In genomic region chr6:2841264-2842138, GRCh38 we compare ENCODE assay signal across 1 cellular context.
TF ChIP-seq lines count a peak whose summit lies in the region.

Gene SERPINB1, minus strand, starts transcription at chr6:2841863. Its CDS starts 1,277 bp downstream, at chr6:2840586.

TF ChIP-seq in K562, 482 proteins besides CTCF, POLR2A, EP300 and RAD21 (continued from another document and continues in another):
- TF ChIP-seq RERE (CRISPR knock-in tag; IDR thresholded peaks at IDR 0.05; ENCODE audit: borderline replicate concordance) (no peak), MTA1 (IDR thresholded peaks at IDR 0.05; ENCODE audit: borderline replicate concordance) (no peak; the same call in 1 of the 2 replicates), ZNF75A (CRISPR knock-in tag; IDR thresholded peaks at IDR 0.05) (no peak), XRCC3 (IDR thresholded peaks at IDR 0.05) (no peak), FOXA3 (CRISPR knock-in tag; conservative IDR thresholded peaks at IDR 0.05 in 1 of 2, IDR thresholded peaks at IDR 0.05 in 1 of 2) (peak in 1 of 2 experiments; percentile 43; a peak in 1 of 4 replicates), NR4A1 (CRISPR knock-in tag; IDR thresholded peaks at IDR 0.05) (no peak), NR4A1 (tag; IDR thresholded peaks at IDR 0.05) (no peak), ZBTB12 (CRISPR knock-in tag; IDR thresholded peaks at IDR 0.05) (no peak), ZNF407 (IDR thresholded peaks at IDR 0.05; ENCODE audit: low read depth) (no peak), ZNF165 (CRISPR knock-in tag; IDR thresholded peaks at IDR 0.05; ENCODE audit: borderline replicate concordance) (0 out of 2 replicates have a peak, but pooled peaks have one; percentile 12), SREBF1 (IDR thresholded peaks at IDR 0.05; ENCODE audit: borderline replicate concordance, low read depth, low read length) (no peak), HNRNPK (IDR thresholded peaks at IDR 0.05; ENCODE audit: low read depth, low read length, poor library complexity, severe bottlenecking) (no peak), FOXJ2 (tag; IDR thresholded peaks at IDR 0.05) (peak; percentile 93), CREM (IDR thresholded peaks at IDR 0.05; ENCODE audit: low read depth) (peak; percentile 81), EGR1 (conservative IDR thresholded peaks at IDR 0.05) (peak; percentile 95), TAF1 (IDR thresholded peaks at IDR 0.05; ENCODE audit: control insufficient read depth, extremely low read depth, insufficient read depth, low read length, severe bottlenecking) (peak; percentile 57), ZBTB7A (IDR thresholded peaks at IDR 0.05; ENCODE audit: borderline replicate concordance, control insufficient read depth, low read depth, low read length) (peak; percentile 88), NCOA2 (IDR thresholded peaks at IDR 0.05; ENCODE audit: partially characterized antibody in 2 of 2) (no peak), ZNF146 (CRISPR knock-in tag; IDR thresholded peaks at IDR 0.05; ENCODE audit: unreplicated experiment) (no peak), ZNF217 (CRISPR knock-in tag; IDR thresholded peaks at IDR 0.05) (no peak), HEY1 (CRISPR knock-in tag; IDR thresholded peaks at IDR 0.05; ENCODE audit: borderline replicate concordance) (no peak), MAZ (CRISPR knock-in tag; conservative IDR thresholded peaks at IDR 0.05 in 1 of 2, IDR thresholded peaks at IDR 0.05 in 1 of 2) (peak; percentile 97 to 99), MCM2 (IDR thresholded peaks at IDR 0.05; ENCODE audit: low read depth) (no peak), TCFL5 (CRISPR knock-in tag; conservative IDR thresholded peaks at IDR 0.05) (no peak), KAT7 (CRISPR knock-in tag; IDR thresholded peaks at IDR 0.05; ENCODE audit: borderline replicate concordance) (no peak), NFIC (IDR thresholded peaks at IDR 0.05) (peak; percentile 69; the same call in 1 of the 2 replicates), HDAC1 (IDR thresholded peaks at IDR 0.05) (peak in 1 of 2 experiments; percentile 54; a peak in 2 of 4 replicates), ZNF778 (CRISPR knock-in tag; IDR thresholded peaks at IDR 0.05) (no peak), ZNF696 (CRISPR knock-in tag; conservative IDR thresholded peaks at IDR 0.05) (no peak), MEIS2 (IDR thresholded peaks at IDR 0.05; ENCODE audit: partially characterized antibody) (peak; percentile 67), HNRNPL (IDR thresholded peaks at IDR 0.05; ENCODE audit: low read depth, low read length) (peak; percentile 83; the same call in 1 of the 2 replicates), TAF7 (tag; IDR thresholded peaks at IDR 0.05) (0 out of 2 replicates have a peak, but pooled peaks have one; percentile 39), ZSCAN29 (IDR thresholded peaks at IDR 0.05) (no peak), MED1 (CRISPR knock-in tag; IDR thresholded peaks at IDR 0.05; ENCODE audit: borderline replicate concordance) (no peak), ZNF175 (CRISPR knock-in tag; IDR thresholded peaks at IDR 0.05; ENCODE audit: low read depth) (peak; percentile 92), ZNF253 (CRISPR knock-in tag; conservative IDR thresholded peaks at IDR 0.05) (no peak), ZFX (CRISPR knock-in tag; IDR thresholded peaks at IDR 0.05) (peak; percentile 97), KLF6 (CRISPR knock-in tag; IDR thresholded peaks at IDR 0.05; ENCODE audit: borderline replicate concordance) (peak; percentile 95), ZNF655 (CRISPR knock-in tag; IDR thresholded peaks at IDR 0.05) (no peak), PTBP1 (IDR thresholded peaks at IDR 0.05; ENCODE audit: low read depth, low read length) (peak; percentile 92), ZNF212 (CRISPR knock-in tag; IDR thresholded peaks at IDR 0.05) (no peak), IRF2 (CRISPR knock-in tag; IDR thresholded peaks at IDR 0.05) (no peak), RBBP5 (IDR thresholded peaks at IDR 0.05; ENCODE audit: borderline replicate concordance, insufficient read depth, low read length, poor library complexity, severe bottlenecking) (peak; percentile 79), GATAD2B (IDR thresholded peaks at IDR 0.05; ENCODE audit: borderline replicate concordance) (peak; percentile 70; the same call in 1 of the 2 replicates), ZNF263 (CRISPR knock-in tag; IDR thresholded peaks at IDR 0.05; ENCODE audit: borderline replicate concordance) (peak; percentile 78), HOXB6 (CRISPR knock-in tag; IDR thresholded peaks at IDR 0.05; ENCODE audit: borderline replicate concordance) (no peak), UBTF (IDR thresholded peaks at IDR 0.05; ENCODE audit: borderline replicate concordance in 1 of 2, low read depth in 2 of 2, low read length in 2 of 2) (peak in 1 of 2 experiments; percentile 97; a peak in 2 of 4 replicates)
